Comparison of ENCODE assay signal across 11 cellular contexts in the genomic region with DNA sequence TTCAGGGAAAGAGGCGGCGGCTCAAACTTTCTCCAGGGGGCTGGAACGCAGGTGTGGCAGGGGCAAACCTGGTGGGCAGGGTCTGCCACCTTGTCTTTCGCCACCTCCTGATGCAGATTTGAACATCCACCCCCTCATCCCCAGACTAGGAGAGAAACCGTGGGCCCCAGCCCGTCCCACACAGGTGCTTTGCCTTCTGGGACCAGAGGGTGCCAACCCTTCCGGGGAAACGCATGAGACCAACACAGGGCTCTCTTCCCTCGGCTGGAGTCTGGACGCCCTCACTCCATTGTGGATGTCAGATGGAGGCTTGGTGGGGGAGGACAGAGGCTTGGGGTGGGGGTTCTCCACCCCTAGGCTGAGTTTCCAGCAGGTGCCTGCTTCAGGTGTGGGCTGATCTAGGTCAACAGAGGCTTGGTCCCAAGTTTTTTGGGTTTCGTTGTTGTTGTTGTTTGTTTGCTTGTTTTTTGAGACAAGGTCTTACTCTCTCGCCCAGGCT. TPM values are rescaled to one million over a fixed set of nuclear protein-coding genes. Genes with fewer than 3 reads are reported as not detected.
DNase-seq lines count a peak whose midpoint lies in the region; ATAC-seq, FAIRE-seq and TF ChIP-seq lines count a peak whose summit lies in the region.
"Had no signal": no experiment of that assay in that cellular context is flagged by ENCODE, and none has a peak within 500 bp of the region (broad histone marks: within the 10 kb centered on the region; RNA-seq: fewer than 3 reads in every experiment).

No MANE protein-coding gene starts in this region.

- no peak for FAIRE-seq in bronchial epithelial cell (lab: Jason Lieb, UNC)
- FAIRE-seq: colon had no signal

- peaks cover 4% of the 10 kb centered on the region for H3K27me3 ChIP-seq in bronchial epithelial cell (ENCODE audit: control insufficient read depth, insufficient read depth, low read length)
- no peaks in the 10 kb centered on the region for H3K27me3 ChIP-seq in aorta (ENCODE audit: control insufficient read depth in 1 of 2, insufficient read depth in 2 of 2, low read length in 1 of 2)

- no peaks in the 10 kb centered on the region; the same call in 1 of the 2 replicates for H3K27me3 Mint-ChIP-seq in HFFc6 (ENCODE audit: insufficient read depth)
- H3K27me3 Mint-ChIP-seq in naive thymus-derived CD8-positive, alpha-beta T cell = peaks cover 0 to 2% (median 0%) of the 10 kb centered on the region in 5 donors

- no peaks in the 10 kb centered on the region for H3K9me3 Mint-ChIP-seq in HFFc6
- no peaks in the 10 kb centered on the region for H3K9me3 Mint-ChIP-seq in naive thymus-derived CD8-positive, alpha-beta T cell

- peak overlapping the region; percentile 82; the same call in 1 of the 2 replicates for H3K27ac Mint-ChIP-seq in HFFc6
- H3K27ac Mint-ChIP-seq in naive thymus-derived CD8-positive, alpha-beta T cell = peak overlapping the region in 6 of 10 donors; percentile 11 to 91 (median 68)

- no peaks in the 10 kb centered on the region for H3K9me3 ChIP-seq in aorta (ENCODE audit: control insufficient read depth, low read length)

- peak overlapping the region; percentile 88; the same call in 1 of the 2 replicates for H3K4me3 Mint-ChIP-seq in HFFc6
- peak overlapping the region in 9 of 10 donors; percentile 42 to 91 (median 78) for H3K4me3 Mint-ChIP-seq in naive thymus-derived CD8-positive, alpha-beta T cell

- H3K36me3 Mint-ChIP-seq in HFFc6 (ENCODE audit: low read depth) = no peaks in the 10 kb centered on the region
- H3K36me3 Mint-ChIP-seq in naive thymus-derived CD8-positive, alpha-beta T cell = no peaks in the 10 kb centered on the region

- POLR2A ChIA-PET in naive thymus-derived CD8-positive, alpha-beta T cell (lab: Charles Lee) = interaction anchor here (0.6 to 6.1 kb wide), 6 partner anchors 13 to 471 kb away, joined by 3 to 35 read pairs (median 4); a partner anchor contains a TSS

- no peaks in the 10 kb centered on the region for H3K4me1 ChIP-seq in aorta (ENCODE audit: control insufficient read depth in 1 of 2, insufficient read depth in 2 of 2, low read length in 2 of 2)

- peaks cover 34% of the 10 kb centered on the region for H3K4me1 Mint-ChIP-seq in HFFc6 (ENCODE audit: low read depth)
- peaks cover 10 to 38% (median 33%) of the 10 kb centered on the region in 4 donors for H3K4me1 Mint-ChIP-seq in naive thymus-derived CD8-positive, alpha-beta T cell

- WGBS in aorta, 2 donors = 26 to 27% methylated on average over 12 of the region's 12 CpGs

- intact Hi-C loops in aorta (cut with DNase I) = loop anchor here (2.0 to 5.0 kb wide), 3 partner anchors 279 to 481 kb away; no protein-coding TSS in a partner anchor

- H3K4me3 ChIP-seq in AG09309 (ENCODE audit: control insufficient read depth, low read depth, low read length) (peak overlapping the region; percentile 64), bronchial epithelial cell (ENCODE audit: low read depth, low read length) (peak overlapping the region; percentile 53), aorta (ENCODE audit: low read length in 2 of 2) (no peak overlapping the region)

- ATAC-seq in naive thymus-derived CD8-positive, alpha-beta T cell = no peak
- ATAC-seq in HG03469 (IDR thresholded peaks at IDR 0.05; ENCODE audit: unreplicated experiment) = no peak
- no peak for ATAC-seq in aorta (ENCODE audit: low FRiP score)
- no peak for ATAC-seq in HG03571 (IDR thresholded peaks at IDR 0.05; ENCODE audit: unreplicated experiment)

- TF ChIP-seq CTCF in AG09309 (IDR thresholded peaks at IDR 0.05; ENCODE audit: control insufficient read depth, insufficient read depth, low read depth, low read length, missing control alignments) (no peak), HFFc6 (IDR thresholded peaks at IDR 0.05) (no peak), bronchial epithelial cell (IDR thresholded peaks at IDR 0.05; ENCODE audit: insufficient read depth, low read length, severe bottlenecking) (no peak)

- no peaks in the 10 kb centered on the region for H3K36me3 ChIP-seq in bronchial epithelial cell (ENCODE audit: control insufficient read depth, insufficient read depth, low read length)
- no peaks in the 10 kb centered on the region for H3K36me3 ChIP-seq in aorta (ENCODE audit: control insufficient read depth in 1 of 2, insufficient read depth in 2 of 2, low read length in 1 of 2)

- DNase-seq in AG09309 (ENCODE audit: low read depth) (no peak), HFFc6 (no peak), bronchial epithelial cell (ENCODE audit: low read depth) (no peak), D341Med (ENCODE audit: low spot score) (no peak), aorta (no peak)
- no peak for DNase-seq in naive thymus-derived CD8-positive, alpha-beta T cell
- DNase-seq: NCI-H748 treated with DMSO at 0.1 percent for 48 hours had no signal

- peak overlapping the region in 1 of 2 donors; percentile 7 for H3K27ac ChIP-seq in aorta (ENCODE audit: low read depth in 1 of 2, low read length in 2 of 2)

RNA-seq across cellular contexts. Expression of a gene that starts 9.6 kb away (rescaled TPM):
- under 1 TPM in 2 of 6 experiments, not detected in 4; 0.14 to 0.20 TPM for total RNA-seq in HFFc6 (2021; fragmentation: NEBNext Ultra II Directional; extraction: Animal tissue kit (Norgen Biotek cat#: 25700))
- total RNA-seq in bronchial epithelial cell (not detected in 2 replicates), aorta (under 1 TPM; 0.30 to 0.62 TPM)
- total RNA-seq in naive thymus-derived CD8-positive, alpha-beta T cell = not detected
- not detected for polyA plus RNA-seq in naive thymus-derived CD8-positive, alpha-beta T cell
- polyA plus RNA-seq in aorta = 1 to 10 TPM in 1 of 2 donors, not detected in 1; 4.8 TPM
- total RNA-seq: kidney epithelial cell had no signal

RNA-seq across cellular contexts. Expression of a gene that starts 14.6 kb away (rescaled TPM):
- total RNA-seq in HFFc6 (2021; fragmentation: NEBNext Ultra II Directional; extraction: Animal tissue kit (Norgen Biotek cat#: 25700)) = 10 to 100 TPM; 81.6 to 90.0 (median 87.7) TPM
- total RNA-seq in bronchial epithelial cell (32.6 and 40.8 TPM in 2 replicates), aorta (10 to 100 TPM; 22.7 to 25.6 TPM)
- 10 to 100 TPM; 34.5 to 35.1 TPM for total RNA-seq in naive thymus-derived CD8-positive, alpha-beta T cell
- 10 to 100 TPM; 40.8 to 57.8 (median 45.2) TPM for polyA plus RNA-seq in naive thymus-derived CD8-positive, alpha-beta T cell
- polyA plus RNA-seq in aorta = 10 to 100 TPM; 34.3 to 41.1 TPM

RNA-seq across cellular contexts. Expression of a gene that starts 30.6 kb away (rescaled TPM):
- 10 to 100 TPM; 28.9 to 33.1 (median 30.6) TPM for total RNA-seq in HFFc6 (2021; fragmentation: NEBNext Ultra II Directional; extraction: Animal tissue kit (Norgen Biotek cat#: 25700))
- total RNA-seq in bronchial epithelial cell (6.1 and 9.2 TPM in 2 replicates), aorta (10 to 100 TPM; 15.8 to 20.8 TPM)
- 10 to 100 TPM; 33.7 to 35.7 TPM for total RNA-seq in naive thymus-derived CD8-positive, alpha-beta T cell
- polyA plus RNA-seq in naive thymus-derived CD8-positive, alpha-beta T cell = 10 to 100 TPM; 14.8 to 29.1 (median 19.8) TPM
- polyA plus RNA-seq in aorta = 10 to 100 TPM in 1 of 2 donors, 1 to 10 TPM in 1; 6.0 to 20.3 TPM

RNA-seq across cellular contexts. Expression of a gene that starts 54.1 kb away (rescaled TPM):
- 100 to 1,000 TPM in 4 of 6 experiments, 10 to 100 TPM in 2; 34.0 to 113 (median 102) TPM for total RNA-seq in HFFc6 (2021; fragmentation: NEBNext Ultra II Directional; extraction: Animal tissue kit (Norgen Biotek cat#: 25700))
- 0.13 TPM in 1 of 2 replicates, not detected in the other for total RNA-seq in bronchial epithelial cell
- total RNA-seq in naive thymus-derived CD8-positive, alpha-beta T cell = not detected
- not detected for polyA plus RNA-seq in naive thymus-derived CD8-positive, alpha-beta T cell
- total RNA-seq in aorta = 10 to 100 TPM; 51.9 to 68.8 TPM
- 10 to 100 TPM; 27.7 to 52.6 TPM for polyA plus RNA-seq in aorta
- total RNA-seq: kidney epithelial cell had no signal

Comparison
In these comparisons a context has a peak if more than half of its experiments do, and no peak if none do; other contexts are left out.
1. H3K4me3 ChIP-seq: peak in AG09309 (single experiment) and bronchial epithelial cell (single experiment); none in aorta (0 of 2).